15 cellular contexts compared by ENCODE assay signal in genomic region chr17:74351552-74352210, GRCh38. TPM values are rescaled to one million over a fixed set of nuclear protein-coding genes. Genes with fewer than 3 reads are reported as not detected.
DNase-seq lines count a peak whose midpoint lies in the region; ATAC-seq, FAIRE-seq and TF ChIP-seq lines count a peak whose summit lies in the region.
"Had no signal": no experiment of that assay in that cellular context is flagged by ENCODE, and none has a peak within 500 bp of the region (broad histone marks: within the 10 kb centered on the region; RNA-seq: fewer than 3 reads in every experiment).

No MANE protein-coding gene starts in this region.

- peak; percentile 27 to 33 for ATAC-seq in activated T-cell treated with anti-CD3 and anti-CD28 coated beads, Interleukin-2, amount 50 U/mL, for 72 hours (replicated peaks in 1 of 2)
- ATAC-seq in GM21529 (IDR thresholded peaks at IDR 0.05; ENCODE audit: unreplicated experiment) = no peak
- no peak for ATAC-seq in GM18511 (IDR thresholded peaks at IDR 0.05; ENCODE audit: unreplicated experiment)
- no peak for ATAC-seq in GM21717 (IDR thresholded peaks at IDR 0.05; ENCODE audit: unreplicated experiment)

- H3K9ac ChIP-seq in iPS-15b (ENCODE audit: low read depth, low read length) = no peak overlapping the region

- FAIRE-seq in urothelium cell line (lab: Jason Lieb, UNC) = peak; percentile 61

- H3K4me1 ChIP-seq in iPS-15b (ENCODE audit: control insufficient read depth, insufficient read depth, low read length) = no peaks in the 10 kb centered on the region

- DNase-seq in activated T-cell treated with anti-CD3 and anti-CD28 coated beads, Interleukin-2, amount 50 U/mL, for 72 hours = peak in 1 of 2 donors; percentile 11
- DNase-seq in activated T-cell treated with anti-CD3 and anti-CD28 coated beads for 4 hours (no peak), WERI-Rb-1 (no peak), urothelium cell line (ENCODE audit: low spot score) (peak; percentile 55)
- DNase-seq: anterior cingulate cortex, DMS153, ovary, Right ventricle myocardium superior had no signal

- H3K27me3 ChIP-seq in WERI-Rb-1 (ENCODE audit: insufficient read depth, low read depth, severe bottlenecking) = no peaks in the 10 kb centered on the region
- peaks cover 58% of the 10 kb centered on the region for H3K27me3 ChIP-seq in iPS-15b (ENCODE audit: control insufficient read depth, insufficient read depth, low read length)
- H3K27me3 ChIP-seq: ovary had no signal

- H3K27ac ChIP-seq in WERI-Rb-1 = peak overlapping the region; percentile 92; the same call in 1 of the 2 replicates
- H3K27ac ChIP-seq: ovary had no signal

- no peak for TF ChIP-seq CTCF in WERI-Rb-1 (IDR thresholded peaks at IDR 0.05; ENCODE audit: low read depth, low read length)

- peaks cover 58% of the 10 kb centered on the region for H3K27me3 Mint-ChIP-seq in activated T-cell treated with anti-CD3 and anti-CD28 coated beads, Interleukin-2, amount 50 U/mL, for 72 hours (ENCODE audit: low read depth)

- H3K9me3 Mint-ChIP-seq in activated T-cell treated with anti-CD3 and anti-CD28 coated beads, Interleukin-2, amount 50 U/mL, for 72 hours = no peaks in the 10 kb centered on the region
- H3K9me3 Mint-ChIP-seq: dendritic cell treated with granulocyte-macrophage colony-stimulating factor and Interleukin-4, amounts not matched to agents 40 ng/mL and 50 ng/mL, for 4 days; memory B cell had no signal

- no peak overlapping the region for H3K27ac Mint-ChIP-seq in activated T-cell treated with anti-CD3 and anti-CD28 coated beads, Interleukin-2, amount 50 U/mL, for 72 hours
- H3K27ac Mint-ChIP-seq: dendritic cell treated with granulocyte-macrophage colony-stimulating factor and Interleukin-4, amounts not matched to agents 40 ng/mL and 50 ng/mL, for 4 days; memory B cell had no signal

- H3K9me3 ChIP-seq in WERI-Rb-1 (ENCODE audit: severe bottlenecking) = no peaks in the 10 kb centered on the region
- H3K9me3 ChIP-seq in iPS-15b (ENCODE audit: control insufficient read depth, insufficient read depth, low read length) = no peaks in the 10 kb centered on the region
- H3K9me3 ChIP-seq: ovary had no signal

- H3K4me3 ChIP-seq in WERI-Rb-1 (ENCODE audit: low read depth, low read length) = no peak overlapping the region
- peak overlapping the region; percentile 30 for H3K4me3 ChIP-seq in iPS-15b (ENCODE audit: low read depth, low read length)
- H3K4me3 ChIP-seq: ovary had no signal

- no peak overlapping the region for H3K4me3 Mint-ChIP-seq in activated T-cell treated with anti-CD3 and anti-CD28 coated beads, Interleukin-2, amount 50 U/mL, for 72 hours
- H3K4me3 Mint-ChIP-seq: dendritic cell treated with granulocyte-macrophage colony-stimulating factor and Interleukin-4, amounts not matched to agents 40 ng/mL and 50 ng/mL, for 4 days; memory B cell had no signal

- H3K4me1 Mint-ChIP-seq in activated T-cell treated with anti-CD3 and anti-CD28 coated beads, Interleukin-2, amount 50 U/mL, for 72 hours (ENCODE audit: low read depth) = no peaks in the 10 kb centered on the region
- H3K4me1 Mint-ChIP-seq: memory B cell had no signal

- H3K36me3 ChIP-seq in WERI-Rb-1 (no peaks in the 10 kb centered on the region), iPS-15b (ENCODE audit: control insufficient read depth, insufficient read depth, low read length) (no peaks in the 10 kb centered on the region)
- H3K36me3 ChIP-seq: ovary had no signal

- H3K36me3 Mint-ChIP-seq in activated T-cell treated with anti-CD3 and anti-CD28 coated beads, Interleukin-2, amount 50 U/mL, for 72 hours (ENCODE audit: insufficient read depth in 2 of 2) = no peaks in the 10 kb centered on the region
- H3K36me3 Mint-ChIP-seq: memory B cell had no signal

RNA-seq across cellular contexts. Expression of gene BTBD17, which starts 10.0 kb away (rescaled TPM):
- not detected for total RNA-seq in activated T-cell treated with anti-CD3 and anti-CD28 coated beads, Interleukin-2, amount 50 U/mL, for 72 hours
- total RNA-seq: ovary, Right ventricle myocardium superior, subcutaneous adipose tissue had no signal

RNA-seq across cellular contexts. Expression of gene GPR142, which starts 15.6 kb away (rescaled TPM):
- total RNA-seq in activated T-cell treated with anti-CD3 and anti-CD28 coated beads, Interleukin-2, amount 50 U/mL, for 72 hours = not detected
- total RNA-seq: Right ventricle myocardium superior had no signal

RNA-seq across cellular contexts. Expression of gene KIF19, which starts 25.7 kb away (rescaled TPM):
- under 1 TPM in 1 of 2 donors, not detected in 1; 0.25 TPM for total RNA-seq in activated T-cell treated with anti-CD3 and anti-CD28 coated beads, Interleukin-2, amount 50 U/mL, for 72 hours

Comparison
In these comparisons a context has a peak if more than half of its experiments do, and no peak if none do; other contexts are left out.
1. ATAC-seq: peak in activated T-cell treated with anti-CD3 and anti-CD28 coated beads, Interleukin-2, amount 50 U/mL, for 72 hours (2 of 2); none in GM21529 (single experiment), GM18511 (single experiment) and GM21717 (single experiment).